8 cellular contexts compared by ENCODE assay signal in the genomic region with DNA sequence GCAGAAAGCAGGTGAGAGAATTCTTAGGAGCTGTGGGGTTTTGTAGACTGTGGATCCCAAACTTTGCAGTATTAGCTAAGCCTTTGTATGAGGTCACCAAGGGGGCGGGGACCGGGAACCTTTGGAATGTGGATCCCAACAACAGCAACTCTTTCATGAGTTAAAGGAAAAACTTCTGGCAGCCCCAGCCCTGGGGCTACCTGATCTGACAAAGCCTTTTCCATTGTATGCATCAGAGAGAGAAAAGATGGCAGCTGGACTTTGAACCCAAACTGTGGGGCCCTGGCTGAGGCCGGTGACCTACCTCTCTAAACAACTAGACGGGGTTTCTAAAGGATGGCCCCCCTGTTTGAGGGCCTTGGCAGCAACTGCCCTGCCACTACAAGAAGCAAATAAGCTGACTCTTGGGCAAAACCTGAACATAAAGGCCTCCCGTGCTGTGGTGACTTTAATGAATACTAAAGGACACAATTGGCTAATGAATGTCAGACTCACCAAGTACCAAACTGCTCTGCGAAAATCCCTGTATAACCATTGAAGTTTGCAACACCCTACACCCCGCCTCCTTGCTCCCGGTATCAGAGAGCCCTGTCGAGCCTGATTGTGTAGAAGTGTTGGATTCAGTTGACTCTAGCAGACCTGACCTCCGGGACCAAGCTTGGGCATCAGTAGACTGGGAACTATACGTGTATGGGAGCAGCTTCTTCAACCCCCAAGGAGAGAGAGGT.
DNase-seq lines count a peak whose midpoint lies in the region; FAIRE-seq and TF ChIP-seq lines count a peak whose summit lies in the region.
"Not testable (repeated sequence)": the region's sequence is repeated elsewhere in the genome, so short reads cannot be mapped to it uniquely, and the experiment has no call there.

No MANE protein-coding gene starts in this region.

- TF ChIP-seq CTCF in Calu3 (IDR thresholded peaks at IDR 0.05; ENCODE audit: unreplicated experiment); HFFc6 (IDR thresholded peaks at IDR 0.05); astrocyte (IDR thresholded peaks at IDR 0.05; ENCODE audit: insufficient read depth, low read depth, low read length); progenitor cell of endocrine pancreas (IDR thresholded peaks at IDR 0.05; ENCODE audit: unreplicated experiment): not testable (repeated sequence)

- H2BK15ac ChIP-seq in mesendoderm (replicated peaks; ENCODE audit: low read depth): not testable (repeated sequence)

- not testable (repeated sequence) for H3K27me3 ChIP-seq in astrocyte (ENCODE audit: insufficient read depth, low read length); mesendoderm (ENCODE audit: insufficient read depth, low read length, poor library complexity)

- H3K9ac ChIP-seq in astrocyte (ENCODE audit: low read length); mesendoderm (ENCODE audit: low read length): not testable (repeated sequence)

- WGBS in mesendoderm (ENCODE audit: extremely low coverage, insufficient coverage, low lambda C conversion rate): no CpG with 5 or more reads among the region's 11 CpGs

- not testable (repeated sequence) for H3K4me2 ChIP-seq in astrocyte (ENCODE audit: low read length); mesendoderm (ENCODE audit: low read length)

- H3K79me1 ChIP-seq in mesendoderm (ENCODE audit: low read length): not testable (repeated sequence)

- peak; percentile 44 for DNase-seq in Calu3
- peak; percentile 10 for DNase-seq in HFFc6
- peak; percentile 7 for DNase-seq in NCI-H226
- DNase-seq in activated CD4-positive, alpha-beta T cell treated with anti-CD3 and anti-CD28 coated beads, Interleukin-2, amount 10 ng/mL, durations not matched to agents 24 days and 14 days; astrocyte (ENCODE audit: low read depth): not testable (repeated sequence)
- peak; percentile 50 for DNase-seq in foreskin melanocyte
- peak; percentile 69 for DNase-seq in mesendoderm
- peak; percentile 19 for DNase-seq in progenitor cell of endocrine pancreas (ENCODE audit: low spot score, unreplicated experiment)

- CTCF ChIA-PET in Calu3 (lab: Charles Lee): not testable (repeated sequence)

- not testable (repeated sequence) for H3K9me3 Mint-ChIP-seq in Calu3 (ENCODE audit: low read depth, unreplicated experiment); HFFc6; activated CD4-positive, alpha-beta T cell treated with anti-CD3 and anti-CD28 coated beads, Interleukin-2, amount 10 ng/mL, durations not matched to agents 24 days and 14 days; astrocyte (ENCODE audit: unreplicated experiment); progenitor cell of endocrine pancreas (ENCODE audit: low read depth)

- H3K4me3 ChIP-seq in astrocyte (ENCODE audit: insufficient read depth, low read depth, low read length); mesendoderm (ENCODE audit: low read length): not testable (repeated sequence)

- not testable (repeated sequence) for H3K27me3 Mint-ChIP-seq in Calu3 (ENCODE audit: unreplicated experiment); activated CD4-positive, alpha-beta T cell treated with anti-CD3 and anti-CD28 coated beads, Interleukin-2, amount 10 ng/mL, durations not matched to agents 24 days and 14 days; astrocyte (ENCODE audit: low read depth, unreplicated experiment); progenitor cell of endocrine pancreas
- peaks cover 14% of the 10 kb centered on the region; the same call in 1 of the 2 replicates for H3K27me3 Mint-ChIP-seq in HFFc6 (ENCODE audit: insufficient read depth)

- H3K18ac ChIP-seq in mesendoderm (ENCODE audit: low read length): not testable (repeated sequence)

- FAIRE-seq in astrocyte (lab: Jason Lieb, UNC): not testable (repeated sequence)

- not testable (repeated sequence) for H3K27ac Mint-ChIP-seq in Calu3 (ENCODE audit: unreplicated experiment); HFFc6
- peak overlapping the region; percentile 60 for H3K27ac Mint-ChIP-seq in activated CD4-positive, alpha-beta T cell treated with anti-CD3 and anti-CD28 coated beads, Interleukin-2, amount 10 ng/mL, durations not matched to agents 24 days and 14 days
- H3K27ac Mint-ChIP-seq in astrocyte (ENCODE audit: unreplicated experiment) (peak overlapping the region; percentile 10), progenitor cell of endocrine pancreas (peak overlapping the region; percentile 96)

- H3K4me1 ChIP-seq in astrocyte (ENCODE audit: insufficient read depth, low read length); mesendoderm (ENCODE audit: control insufficient read depth, low read depth, low read length): not testable (repeated sequence)

- H2AFZ ChIP-seq in astrocyte (ENCODE audit: low read depth, low read length): not testable (repeated sequence)

- H4K8ac ChIP-seq in mesendoderm (ENCODE audit: low read depth, low read length): not testable (repeated sequence)

- H3K4me3 Mint-ChIP-seq in Calu3 (ENCODE audit: low read depth, unreplicated experiment); HFFc6; activated CD4-positive, alpha-beta T cell treated with anti-CD3 and anti-CD28 coated beads, Interleukin-2, amount 10 ng/mL, durations not matched to agents 24 days and 14 days; astrocyte (ENCODE audit: unreplicated experiment); progenitor cell of endocrine pancreas (ENCODE audit: low read depth): not testable (repeated sequence)

- not testable (repeated sequence) for H4K5ac ChIP-seq in mesendoderm (ENCODE audit: low read length)

- H3K4me1 Mint-ChIP-seq in Calu3 (ENCODE audit: low read depth, unreplicated experiment) (peaks cover 18% of the 10 kb centered on the region), HFFc6 (ENCODE audit: low read depth) (peaks cover 15% of the 10 kb centered on the region), progenitor cell of endocrine pancreas (ENCODE audit: low read depth) (peaks cover 17% of the 10 kb centered on the region)
- H3K4me1 Mint-ChIP-seq in activated CD4-positive, alpha-beta T cell treated with anti-CD3 and anti-CD28 coated beads, Interleukin-2, amount 10 ng/mL, durations not matched to agents 24 days and 14 days; astrocyte (ENCODE audit: low read depth, unreplicated experiment): not testable (repeated sequence)

- not testable (repeated sequence) for H4K20me1 ChIP-seq in astrocyte (ENCODE audit: insufficient read depth, low read length)

- H3K9me3 ChIP-seq in astrocyte (ENCODE audit: insufficient read depth, low read depth, low read length): not testable (repeated sequence)

- not testable (repeated sequence) for H3K36me3 ChIP-seq in astrocyte (ENCODE audit: insufficient read depth, low read length); mesendoderm (ENCODE audit: control insufficient read depth, insufficient read depth, low read length)

- not testable (repeated sequence) for H3K27ac ChIP-seq in astrocyte (ENCODE audit: low read depth, low read length); mesendoderm (ENCODE audit: low read depth, low read length)

- not testable (repeated sequence) for H3K79me2 ChIP-seq in astrocyte (ENCODE audit: insufficient read depth, low read length); mesendoderm (ENCODE audit: control insufficient read depth, insufficient read depth, low read length)

- H3K56ac ChIP-seq in mesendoderm (ENCODE audit: low read length): not testable (repeated sequence)

- not testable (repeated sequence) for H3K4ac ChIP-seq in mesendoderm (ENCODE audit: low read depth, low read length)

- not testable (repeated sequence) for H3K23ac ChIP-seq in mesendoderm (ENCODE audit: low read length)

- not testable (repeated sequence) for H2AK5ac ChIP-seq in mesendoderm (ENCODE audit: low read length)

- H2BK120ac ChIP-seq in mesendoderm (ENCODE audit: low read depth, low read length): not testable (repeated sequence)

- H3K36me3 Mint-ChIP-seq in Calu3 (ENCODE audit: insufficient read depth, unreplicated experiment); HFFc6 (ENCODE audit: low read depth); activated CD4-positive, alpha-beta T cell treated with anti-CD3 and anti-CD28 coated beads, Interleukin-2, amount 10 ng/mL, durations not matched to agents 24 days and 14 days (ENCODE audit: low read depth); astrocyte (ENCODE audit: low read depth, unreplicated experiment); progenitor cell of endocrine pancreas (ENCODE audit: insufficient read depth): not testable (repeated sequence)

- H2BK5ac ChIP-seq in mesendoderm (ENCODE audit: low read length): not testable (repeated sequence)

- BruUV-seq in Calu3 (replicated peaks; lab: Mats Ljungman, UMichigan): not testable (repeated sequence)

- intact Hi-C loops in Calu3 (cut with micrococcal nuclease; ENCODE audit: unreplicated experiment): not testable (repeated sequence)
- intact Hi-C loops in activated CD4-positive, alpha-beta T cell treated with anti-CD3 and anti-CD28 coated beads, Interleukin-2, amount 10 ng/mL, durations not matched to agents 24 days and 14 days (cut with micrococcal nuclease): loop anchor here (2.0 kb wide), 1 partner anchor 21 kb away; no protein-coding TSS in a partner anchor
